ENCODE assay signal across 9 cellular contexts in genomic region chr11:47406896-47407745, GRCh38. TPM values are rescaled to one million over a fixed set of nuclear protein-coding genes. Genes with fewer than 3 reads are reported as not detected.
DNase-seq lines count a peak whose midpoint lies in the region; ATAC-seq, FAIRE-seq and TF ChIP-seq lines count a peak whose summit lies in the region.
"Had no signal": no experiment of that assay in that cellular context is flagged by ENCODE, and none has a peak within 500 bp of the region (broad histone marks: within the 10 kb centered on the region; RNA-seq: fewer than 3 reads in every experiment).

No MANE protein-coding gene starts in this region.

- H3K4me2 ChIP-seq in fibroblast of lung (ENCODE audit: extremely low read depth, insufficient read depth, low read length) = peak overlapping the region; percentile 77

- TF ChIP-seq CTCF in fibroblast of lung (conservative IDR thresholded peaks at IDR 0.05 in 1 of 2, IDR thresholded peaks at IDR 0.05 in 1 of 2; ENCODE audit: low read depth in 1 of 2, low read length in 2 of 2) (no peak), psoas muscle (IDR thresholded peaks at IDR 0.05) (no peak)

- DNase-seq in GM12891 (ENCODE audit: insufficient read length, low spot score) (no peak), SJSA1 (ENCODE audit: low read depth in 1 of 2, low spot score in 2 of 2) (no peak), fibroblast of lung (ENCODE audit: low read depth in 2 of 2) (peak in 1 of 2 donors; percentile 24), psoas muscle (peak in 1 of 2 donors; percentile 67), globus pallidus (ENCODE audit: low spot score) (no peak), frontal cortex (ENCODE audit: low spot score in 2 of 2) (no peak)

- peak overlapping the region; percentile 68 for H3K9ac ChIP-seq in fibroblast of lung (ENCODE audit: insufficient read depth, low read length)

- H3K27ac ChIP-seq in SJSA1 = peak overlapping the region; percentile 82
- peak overlapping the region; percentile 80 for H3K27ac ChIP-seq in fibroblast of lung (ENCODE audit: insufficient read depth, low read length)
- H3K27ac ChIP-seq in psoas muscle = peak overlapping the region; percentile 86

- no peak for TF ChIP-seq POLR2A in GM12891 (IDR thresholded peaks at IDR 0.05; ENCODE audit: low read depth, low read length)

- H3K4me3 ChIP-seq in SJSA1 (peak overlapping the region; percentile 65), fibroblast of lung (replicated peaks in 1 of 4; ENCODE audit: control extremely low read depth in 1 of 4, insufficient read depth in 1 of 4, low read depth in 3 of 4, low read length in 4 of 4) (peak overlapping the region; percentile 35 to 86 (median 62)), psoas muscle (peak overlapping the region; percentile 86)

- ATAC-seq in psoas muscle (peak in 2 of 4 donors; percentile 2 to 29), HG03196 (IDR thresholded peaks at IDR 0.05; ENCODE audit: unreplicated experiment) (no peak), HG03045 (IDR thresholded peaks at IDR 0.05; ENCODE audit: unreplicated experiment) (no peak)

- H3K4me1 ChIP-seq in SJSA1 (replicated peaks) = peaks cover 24% of the 10 kb centered on the region
- peaks cover 20% of the 10 kb centered on the region for H3K4me1 ChIP-seq in fibroblast of lung (ENCODE audit: control insufficient read depth, extremely low read depth, insufficient read depth, low read length)
- peaks cover 23% of the 10 kb centered on the region for H3K4me1 ChIP-seq in psoas muscle

- H3K36me3 ChIP-seq in SJSA1 (peaks cover 21% of the 10 kb centered on the region), fibroblast of lung (ENCODE audit: control insufficient read depth, insufficient read depth, low read length) (peaks cover 17% of the 10 kb centered on the region), psoas muscle (ENCODE audit: insufficient read depth in 1 of 2, low read depth in 1 of 2) (peaks cover 4 to 18% of the 10 kb centered on the region in 2 donors)

- H3K9me3 ChIP-seq in SJSA1 (replicated peaks) (no peaks in the 10 kb centered on the region), fibroblast of lung (ENCODE audit: control insufficient read depth, insufficient read depth, low read depth, low read length) (no peaks in the 10 kb centered on the region), psoas muscle (no peaks in the 10 kb centered on the region)

- peak; percentile 76 for FAIRE-seq in GM12891 (lab: Jason Lieb, UNC)
- no peak for FAIRE-seq in frontal cortex (lab: Jason Lieb, UNC)

- H4K20me1 ChIP-seq in fibroblast of lung (ENCODE audit: control insufficient read depth, extremely low read depth, insufficient read depth, low read length) = no peaks in the 10 kb centered on the region

- intact Hi-C loops in psoas muscle (cut with DNase I) = loop anchor here in 1 of 2 donors (5.0 kb wide), 1 partner anchor 35 kb away; no protein-coding TSS in a partner anchor

- peaks cover 33% of the 10 kb centered on the region for H3K79me2 ChIP-seq in fibroblast of lung (ENCODE audit: control insufficient read depth, insufficient read depth, low read length)

- peak overlapping the region; percentile 85 for H2AFZ ChIP-seq in fibroblast of lung (ENCODE audit: low read length)

- 41 to 49% (median 46%) methylated on average over 12 of the region's 12 CpGs for WGBS in psoas muscle, 3 donors

- H3K27me3 ChIP-seq in SJSA1 (replicated peaks) (no peaks in the 10 kb centered on the region), fibroblast of lung (ENCODE audit: control insufficient read depth, insufficient read depth, low read length) (no peaks in the 10 kb centered on the region), psoas muscle (ENCODE audit: insufficient read depth in 3 of 3, low read length in 2 of 3) (no peaks in the 10 kb centered on the region)

TF ChIP-seq in GM12891, 5 proteins besides CTCF, POLR2A, EP300 and RAD21:
- TF ChIP-seq PAX5 (IDR thresholded peaks at IDR 0.05; ENCODE audit: insufficient read depth, low read length, severe bottlenecking) (no peak), POU2F2 (IDR thresholded peaks at IDR 0.05; ENCODE audit: low read depth, low read length) (peak; percentile 85), SPI1 (IDR thresholded peaks at IDR 0.05; ENCODE audit: low read depth, low read length) (no peak)

RNA-seq across cellular contexts. Expression of gene SLC39A13, which starts 1.3 kb away (rescaled TPM):
- polyA plus RNA-seq in GM12891 (2012; ENCODE audit: low read depth, missing spikeins) = 9.2 TPM
- 42.0 and 76.0 TPM in 2 replicates for total RNA-seq in SJSA1 (2014; rRNA removed; shearing (Covaris generic))
- total RNA-seq in fibroblast of lung = 46.0 and 62.9 TPM in 2 replicates
- polyA plus RNA-seq in fibroblast of lung = 52.2 and 88.7 TPM in 2 replicates
- 84.9 and 110 TPM in 2 replicates for polyA plus RNA-seq in fibroblast of lung (2012)
- 59.6 and 124 TPM in 2 replicates for polyA minus RNA-seq in fibroblast of lung (ENCODE audit: low replicate concordance)
- 10 to 100 TPM; 14.7 to 26.9 (median 19.9) TPM for total RNA-seq in psoas muscle
- polyA plus RNA-seq in psoas muscle = 10 to 100 TPM; 27.0 to 35.3 (median 29.1) TPM
- 8.6 TPM for total RNA-seq in frontal cortex

RNA-seq across cellular contexts. Expression of gene PSMC3, which starts 19.1 kb away (rescaled TPM):
- 137 TPM for polyA plus RNA-seq in GM12891 (2012; ENCODE audit: low read depth, missing spikeins)
- 295 and 358 TPM in 2 replicates for total RNA-seq in SJSA1 (2014; rRNA removed; shearing (Covaris generic))
- 107 and 155 TPM in 2 replicates for total RNA-seq in fibroblast of lung
- polyA plus RNA-seq in fibroblast of lung = 294 and 353 TPM in 2 replicates
- polyA plus RNA-seq in fibroblast of lung (2012) = 291 and 347 TPM in 2 replicates
- 87.6 and 137 TPM in 2 replicates for polyA minus RNA-seq in fibroblast of lung (ENCODE audit: low replicate concordance)
- 100 to 1,000 TPM; 141 to 255 (median 191) TPM for total RNA-seq in psoas muscle
- polyA plus RNA-seq in psoas muscle = 100 to 1,000 TPM; 300 to 346 (median 316) TPM
- total RNA-seq in frontal cortex = 104 TPM

RNA-seq across cellular contexts. Expression of gene SPI1, which starts 28.8 kb away (rescaled TPM):
- polyA plus RNA-seq in GM12891 (2012; ENCODE audit: low read depth, missing spikeins) = 11.8 TPM
- not detected in 2 replicates for total RNA-seq in SJSA1 (2014; rRNA removed; shearing (Covaris generic))
- total RNA-seq in fibroblast of lung (not detected in 2 replicates), psoas muscle (1 to 10 TPM; 3.6 to 8.3 (median 5.6) TPM), frontal cortex (1.2 TPM)
- polyA plus RNA-seq in fibroblast of lung (not detected in 2 replicates), psoas muscle (1 to 10 TPM; 1.6 to 3.5 (median 3.1) TPM)
- polyA plus RNA-seq in fibroblast of lung (2012) = not detected in 2 replicates
- not detected in 2 replicates for polyA minus RNA-seq in fibroblast of lung (ENCODE audit: low replicate concordance)
- total RNA-seq: SK-MEL-5 had no signal

RNA-seq across cellular contexts. Expression of gene RAPSN, which starts 41.8 kb away (rescaled TPM):
- not detected for polyA plus RNA-seq in GM12891 (2012; ENCODE audit: low read depth, missing spikeins)
- total RNA-seq in SJSA1 (2014; rRNA removed; shearing (Covaris generic)) = 0.34 TPM in 1 of 2 replicates, not detected in the other
- under 0.01 and 0.17 TPM in 2 replicates for total RNA-seq in fibroblast of lung
- polyA plus RNA-seq in fibroblast of lung = not detected in 2 replicates
- 0.07 TPM in 1 of 2 replicates, not detected in the other for polyA plus RNA-seq in fibroblast of lung (2012)
- polyA minus RNA-seq in fibroblast of lung (ENCODE audit: low replicate concordance) = not detected in 2 replicates
- total RNA-seq in psoas muscle = 10 to 100 TPM; 47.5 to 90.6 (median 59.5) TPM
- polyA plus RNA-seq in psoas muscle = 10 to 100 TPM; 37.6 to 79.3 (median 50.0) TPM
- not detected for total RNA-seq in frontal cortex
- total RNA-seq: SK-MEL-5 had no signal

RNA-seq across cellular contexts. Expression of gene MYBPC3, which starts 54.6 kb away (rescaled TPM):
- polyA plus RNA-seq in GM12891 (2012; ENCODE audit: low read depth, missing spikeins) = not detected
- not detected in 2 replicates for total RNA-seq in SJSA1 (2014; rRNA removed; shearing (Covaris generic))
- total RNA-seq in fibroblast of lung (not detected in 2 replicates), psoas muscle (1 to 10 TPM in 1 of 4 donors, under 1 TPM in 3; 0.44 to 1.3 (median 0.69) TPM), frontal cortex (not detected)
- polyA plus RNA-seq in fibroblast of lung (not detected in 2 replicates), psoas muscle (under 1 TPM; 0.01 to 0.13 (median 0.07) TPM)
- polyA plus RNA-seq in fibroblast of lung (2012) = not detected in 2 replicates
- polyA minus RNA-seq in fibroblast of lung (ENCODE audit: low replicate concordance) = not detected in 2 replicates
- total RNA-seq: SK-MEL-5 had no signal
